Comparison of ENCODE assay signal across 18 cellular contexts in genomic region chr1:60942291-60942690, GRCh38.
DNase-seq lines count a peak whose midpoint lies in the region; ATAC-seq, FAIRE-seq and TF ChIP-seq lines count a peak whose summit lies in the region.
"Had no signal": no experiment of that assay in that cellular context is flagged by ENCODE, and none has a peak within 500 bp of the region (broad histone marks: within the 10 kb centered on the region; RNA-seq: fewer than 3 reads in every experiment).

No MANE protein-coding gene starts in this region.

- no peaks in the 10 kb centered on the region for H3K27me3 ChIP-seq in kidney epithelial cell (ENCODE audit: control insufficient read depth, insufficient read depth, low read length)
- H3K27me3 ChIP-seq: heart left ventricle had no signal

- FAIRE-seq in urothelium cell line (lab: Jason Lieb, UNC): no peak

- in situ Hi-C loops in T47D (cut with HindIII; ENCODE audit: low pct_unique_long_range_greater_than_20kb, low sequenced_read_pairs): no loop called here

- ATAC-seq in HG02642 (IDR thresholded peaks at IDR 0.05; ENCODE audit: poor library complexity, unreplicated experiment): no peak
- ATAC-seq: sciatic nerve had no signal

- H3K4me3 ChIP-seq in kidney epithelial cell (ENCODE audit: low read depth, low read length): no peak overlapping the region
- H3K4me3 ChIP-seq: heart left ventricle had no signal

- DNase-seq in DMS53 (lab: John Stamatoyannopoulos, UW): peak; percentile 46
- no peak for DNase-seq in DMS53 treated with DMSO at 0.1 percent for 48 hours (lab: John Stamatoyannopoulos, UW; ENCODE audit: unreplicated experiment)
- DNase-seq in T47D (ENCODE audit: low read depth in 1 of 2, low spot score in 1 of 2): peak; percentile 3 to 74
- peak; percentile 35 for DNase-seq in kidney epithelial cell (ENCODE audit: low read depth)
- DNase-seq in urothelium cell line (ENCODE audit: low spot score): peak; percentile 42
- no peak for DNase-seq in COLO829 (ENCODE audit: low spot score)
- no peak for DNase-seq in nucleus accumbens (lab: John Stamatoyannopoulos, UW)
- DNase-seq: activated CD4-positive, alpha-beta T cell treated with anti-CD3 and anti-CD28 coated beads, Interleukin-2, amount 10 ng/mL, durations not matched to agents 7 days and 5 days; caudate nucleus; CD4-positive, alpha-beta T cell; GDM1; heart left ventricle; HFFc6; NCI-H187; NCI-H526 treated with DMSO at 0.1 percent for 48 hours; T-helper 9 cell had no signal

- no peaks in the 10 kb centered on the region for H3K36me3 ChIP-seq in kidney epithelial cell (ENCODE audit: control insufficient read depth, insufficient read depth, low read length)
- H3K36me3 ChIP-seq: heart left ventricle had no signal

- TF ChIP-seq CTCF in kidney epithelial cell (IDR thresholded peaks at IDR 0.05; ENCODE audit: insufficient read depth, low read length, poor library complexity, severe bottlenecking): no peak

Comparison
In these comparisons a context has a peak if more than half of its experiments do, and no peak if none do; other contexts are left out.
1. DNase-seq: peak in DMS53 (single experiment), T47D (2 of 2), kidney epithelial cell (single experiment) and urothelium cell line (single experiment); none in DMS53 treated with DMSO at 0.1 percent for 48 hours (single experiment), COLO829 (single experiment) and nucleus accumbens (0 of 56).